26 cellular contexts compared by ENCODE assay signal in genomic region chrX:154991476-154991875, GRCh38. TPM values are rescaled to one million over a fixed set of nuclear protein-coding genes. Genes with fewer than 3 reads are reported as not detected.
DNase-seq lines count a peak whose midpoint lies in the region; ATAC-seq, FAIRE-seq and TF ChIP-seq lines count a peak whose summit lies in the region.
"Had no signal": no experiment of that assay in that cellular context is flagged by ENCODE, and none has a peak within 500 bp of the region (broad histone marks: within the 10 kb centered on the region; RNA-seq: fewer than 3 reads in every experiment).

No MANE protein-coding gene starts in this region.

- peak overlapping the region in 1 of 2 donors; percentile 78 for H3K27ac Mint-ChIP-seq in stimulated activated naive CD8-positive, alpha-beta T cell treated with anti-CD3 and anti-CD28 coated beads, Interleukin-15, amount 100 ng/mL, for 72 hours
- H3K27ac Mint-ChIP-seq: CD8-positive, alpha-beta memory T cell; H9; HFFc6 had no signal

- H3K79me2 ChIP-seq in GM12878 (ENCODE audit: control insufficient read depth, insufficient read depth, low read length) = no peaks in the 10 kb centered on the region

- WGBS in GM12878 (ENCODE audit: insufficient coverage, insufficient replicate concordance, low lambda C conversion rate, missing lambda C conversion rate) = 38% methylated on average over 1 of the region's 1 CpG

- FAIRE-seq in GM12892 (lab: Jason Lieb, UNC) = peak; percentile 80
- no peak for FAIRE-seq in GM12878 (lab: Jason Lieb, UNC)
- FAIRE-seq: G401.6, HepG2, K562 had no signal

- peaks cover 2% of the 10 kb centered on the region; the same call in 1 of the 2 replicates for H3K4me1 ChIP-seq in GM12878 (ENCODE audit: control insufficient read depth, insufficient read depth, low read length)
- H3K4me1 ChIP-seq: SJCRH30 had no signal

- peak overlapping the region; percentile 1; the same call in 1 of the 2 replicates for H3K4me2 ChIP-seq in GM12878 (ENCODE audit: control insufficient read depth, insufficient read depth)

- H3K36me3 Mint-ChIP-seq in activated T-cell treated with anti-CD3 and anti-CD28 coated beads, Interleukin-2, amount 50 U/mL, for 4 hours (ENCODE audit: insufficient read depth) = no peaks in the 10 kb centered on the region

- peak overlapping the region; percentile 70 for H3K27ac ChIP-seq in GM12878 (ENCODE audit: control insufficient read depth, insufficient read depth)
- H3K27ac ChIP-seq: C4-2B, GM23248, HL-60, SJCRH30 had no signal

- TF ChIP-seq RAD21 in GM12878 (IDR thresholded peaks at IDR 0.05; ENCODE audit: insufficient read depth, low read depth, low read length) = no peak

- H3K9me3 ChIP-seq in GM12878 (replicated peaks; ENCODE audit: control insufficient read depth, insufficient read depth, low read length) = no peaks in the 10 kb centered on the region
- H3K9me3 ChIP-seq: MG63, SJCRH30 had no signal

- POLR2A ChIA-PET in GM12878 (lab: Charles Lee) = interaction anchor here (3.9 kb wide), 1 partner anchor 36 kb away, joined by 32 read pairs; the partner anchor contains the start of gene FUNDC2

- no peak for DNase-seq in activated T-cell treated with anti-CD3 and anti-CD28 coated beads, Interleukin-2, amount 50 U/mL, for 4 hours
- DNase-seq in activated T-cell treated with anti-CD3 and anti-CD28 coated beads for 4 hours (no peak), GM12892 (ENCODE audit: insufficient read length) (no peak), GM12878 (ENCODE audit: low read depth, low spot score) (no peak), RKO (ENCODE audit: low spot score) (no peak), SHP77 (lab: John Stamatoyannopoulos, UW) (no peak)
- DNase-seq in stimulated activated naive CD8-positive, alpha-beta T cell treated with anti-CD3 and anti-CD28 coated beads, Interleukin-15, amount 100 ng/mL, for 72 hours = no peak
- DNase-seq: Calu3; CD8-positive, alpha-beta memory T cell; GM23248; H9; HFFc6; MG63; NCI-H1417; NCI-H1694 treated with DMSO at 0.1 percent for 48 hours; NCI-H2081 treated with DMSO at 0.1 percent for 48 hours; NCI-H2171 treated with DMSO at 0.1 percent for 48 hours; NCI-H524 treated with DMSO at 0.1 percent for 48 hours; NCI-H82; SJCRH30 had no signal

- intact Hi-C loops in GM12878 (cut with micrococcal nuclease; ENCODE audit: unreplicated experiment) = loop anchor here (1.0 kb wide), 1 partner anchor 35 kb away; the partner anchor contains the start of gene FUNDC2

- BruUV-seq in GM12878 (replicated peaks; lab: Mats Ljungman, UMichigan) = no TSS peak

- no peak for TF ChIP-seq POLR2A in GM12892 (IDR thresholded peaks at IDR 0.05; ENCODE audit: low read depth, low read length)
- TF ChIP-seq POLR2A in GM12878 (IDR thresholded peaks at IDR 0.05; ENCODE audit: low read depth, low read length) = no peak

- no peaks in the 10 kb centered on the region for H3K9me3 Mint-ChIP-seq in activated T-cell treated with anti-CD3 and anti-CD28 coated beads, Interleukin-2, amount 50 U/mL, for 4 hours
- H3K9me3 Mint-ChIP-seq in stimulated activated naive CD8-positive, alpha-beta T cell treated with anti-CD3 and anti-CD28 coated beads, Interleukin-15, amount 100 ng/mL, for 72 hours = no peaks in the 10 kb centered on the region
- H3K9me3 Mint-ChIP-seq: CD8-positive, alpha-beta memory T cell; HFFc6 had no signal

- no peak overlapping the region for H3K4me3 Mint-ChIP-seq in activated T-cell treated with anti-CD3 and anti-CD28 coated beads, Interleukin-2, amount 50 U/mL, for 4 hours
- peak overlapping the region in 1 of 2 donors; percentile 66 for H3K4me3 Mint-ChIP-seq in stimulated activated naive CD8-positive, alpha-beta T cell treated with anti-CD3 and anti-CD28 coated beads, Interleukin-15, amount 100 ng/mL, for 72 hours
- H3K4me3 Mint-ChIP-seq: CD8-positive, alpha-beta memory T cell; H9; HFFc6 had no signal

- H3K4me1 Mint-ChIP-seq in activated T-cell treated with anti-CD3 and anti-CD28 coated beads, Interleukin-2, amount 50 U/mL, for 4 hours (ENCODE audit: low read depth) = peaks cover 16% of the 10 kb centered on the region
- peaks cover 24% of the 10 kb centered on the region for H3K4me1 Mint-ChIP-seq in stimulated activated naive CD8-positive, alpha-beta T cell treated with anti-CD3 and anti-CD28 coated beads, Interleukin-15, amount 100 ng/mL, for 72 hours
- H3K4me1 Mint-ChIP-seq: H9 had no signal

- H3K27me3 ChIP-seq in GM12878 (replicated peaks in 1 of 2; ENCODE audit: control insufficient read depth in 2 of 2, insufficient read depth in 2 of 2, low read length in 1 of 2) = no peaks in the 10 kb centered on the region
- H3K27me3 ChIP-seq: MG63, SJCRH30 had no signal

- TF ChIP-seq EP300 in GM12878 (IDR thresholded peaks at IDR 0.05; ENCODE audit: borderline replicate concordance in 1 of 2, control insufficient read depth in 1 of 2, low read depth in 2 of 2, low read length in 2 of 2) = no peak

- H3K36me3 ChIP-seq in GM12878 (ENCODE audit: control insufficient read depth in 2 of 2, insufficient read depth in 2 of 2, low read length in 1 of 2) = no peaks in the 10 kb centered on the region
- H3K36me3 ChIP-seq: MG63, SJCRH30 had no signal

- no peak overlapping the region for H3K9ac ChIP-seq in GM12878 (ENCODE audit: control insufficient read depth, insufficient read depth, low read length)
- H3K9ac ChIP-seq: GM23248 had no signal

- in situ Hi-C loops in GM12878 (cut with MboI) = loop anchor here (5.0 kb wide), 1 partner anchor 36 kb away; the partner anchor contains the start of gene FUNDC2

- SMC1A ChIA-PET in GM12878 (lab: Charles Lee; ENCODE audit: uncharacterized antibody, unreplicated experiment) = interaction anchor here (0.8 to 12.7 kb wide), 4 partner anchors 8 to 66 kb away, joined by 4 to 145 read pairs (median 13); partner anchors contain the start of gene FUNDC2

- no peaks in the 10 kb centered on the region for H4K20me1 ChIP-seq in GM12878 (ENCODE audit: control insufficient read depth, insufficient read depth)

- TF ChIP-seq CTCF in GM12878 (IDR thresholded peaks at IDR 0.05 in 2 of 3, conservative IDR thresholded peaks at IDR 0.05 in 1 of 3; ENCODE audit: control insufficient read depth in 2 of 3, extremely low read depth in 1 of 3, insufficient read depth in 1 of 3, low read depth in 3 of 3, low read length in 3 of 3) = no peak

- H3K4me3 ChIP-seq in GM12878 = no peak overlapping the region
- H3K4me3 ChIP-seq: GM23248, K562, MG63, SJCRH30 had no signal

- RAD21 ChIA-PET in GM12878 (lab: Charles Lee; ENCODE audit: unreplicated experiment) = interaction anchor here (1.3 to 1.4 kb wide), 3 partner anchors 35 to 66 kb away, joined by 5 to 12 read pairs (median 7); partner anchors contain the start of gene FUNDC2

- ATAC-seq in activated T-cell treated with anti-CD3 and anti-CD28 coated beads, Interleukin-2, amount 50 U/mL, for 4 hours = peak; percentile 14 to 38
- peak; percentile 66 for ATAC-seq in GM12878
- ATAC-seq in stimulated activated naive CD8-positive, alpha-beta T cell treated with anti-CD3 and anti-CD28 coated beads, Interleukin-15, amount 100 ng/mL, for 72 hours = peak; percentile 55
- ATAC-seq: HepG2, K562, Panc1 had no signal

- peak overlapping the region; percentile 13; the same call in 1 of the 2 replicates for H2AFZ ChIP-seq in GM12878 (ENCODE audit: control insufficient read depth, low read depth, low read length)
- H2AFZ ChIP-seq: GM23248 had no signal

- CTCF ChIA-PET in GM12878 (lab: Yijun Ruan, JAX) = interaction anchor here (0.7 to 1.7 kb wide), 6 partner anchors 11 to 146 kb away, joined by 3 to 6 read pairs (median 4); partner anchors contain the start of gene F8

- no peaks in the 10 kb centered on the region for H3K27me3 Mint-ChIP-seq in activated T-cell treated with anti-CD3 and anti-CD28 coated beads, Interleukin-2, amount 50 U/mL, for 4 hours (ENCODE audit: low read depth)
- H3K27me3 Mint-ChIP-seq in stimulated activated naive CD8-positive, alpha-beta T cell treated with anti-CD3 and anti-CD28 coated beads, Interleukin-15, amount 100 ng/mL, for 72 hours = no peaks in the 10 kb centered on the region

RNA-seq across cellular contexts. Expression of gene F8, which starts 31.0 kb away (rescaled TPM):
- total RNA-seq in activated T-cell treated with anti-CD3 and anti-CD28 coated beads, Interleukin-2, amount 50 U/mL, for 4 hours = 1 to 10 TPM; 1.3 to 2.4 (median 1.5) TPM
- polyA plus RNA-seq in GM12892 (2012; ENCODE audit: missing spikeins) = 5.3 TPM
- total RNA-seq in GM12878 (2013; cell fraction: nucleolus; rRNA removed) = 5.2 and 5.9 TPM in 2 replicates
- total RNA-seq in GM12878 (2014; rRNA removed) (5.1 and 5.3 TPM in 2 replicates), GM12878 (2014; rRNA removed; fragmentation: Illumina TruSeq; extraction: Trizol) (3.8 and 4.8 TPM in 2 replicates), GM12878 (2021) (4.5 and 5.0 TPM in 2 replicates)
- polyA plus RNA-seq in GM12878 (2011; ENCODE audit: low read depth) = 2.8 TPM
- polyA plus RNA-seq in GM12878 (2011; rRNA removed) (8.1 and 11.9 TPM in 2 replicates), GM12878 (2014; fragmentation: Illumina TruSeq; extraction: Trizol) (6.4 and 7.4 TPM in 2 replicates), GM12878 (2014; fragmentation: Nextera tagmentation; extraction: Ambion mirVana) (1 to 10 TPM; 3.0 to 3.7 TPM), GM12878 (2014; rRNA removed) (4.1 and 4.9 TPM in 2 replicates), GM12878 (2016; fragmentation: Nextera tagmentation; extraction: Ambion mirVana) (1 to 10 TPM; 6.1 to 7.1 TPM)
- 5.7 and 6.6 TPM in 2 replicates for polyA plus RNA-seq in GM12878 (2011; cell fraction: cytosol; rRNA removed)
- 2.8 and 4.1 TPM in 2 replicates for polyA plus RNA-seq in GM12878 (2011; cell fraction: nucleus; rRNA removed)
- polyA plus RNA-seq in GM12878 (2012) = 3.9 and 5.7 TPM in 2 replicates
- polyA minus RNA-seq in GM12878 (2011; rRNA and poly(A)+ RNA removed) = 6.6 and 7.1 TPM in 2 replicates
- 1.3 and 1.8 TPM in 2 replicates for polyA minus RNA-seq in GM12878 (2011; cell fraction: cytosol; rRNA and poly(A)+ RNA removed)
- 2.4 and 2.5 TPM in 2 replicates for polyA minus RNA-seq in GM12878 (2011; cell fraction: nucleus; rRNA and poly(A)+ RNA removed)

RNA-seq across cellular contexts. Expression of gene FUNDC2, which starts 35.2 kb away (rescaled TPM):
- total RNA-seq in activated T-cell treated with anti-CD3 and anti-CD28 coated beads, Interleukin-2, amount 50 U/mL, for 4 hours = 100 to 1,000 TPM; 114 to 124 (median 116) TPM
- 130 TPM for polyA plus RNA-seq in GM12892 (2012; ENCODE audit: missing spikeins)
- 18.8 and 21.1 TPM in 2 replicates for total RNA-seq in GM12878 (2013; cell fraction: nucleolus; rRNA removed)
- total RNA-seq in GM12878 (2014; rRNA removed) = 70.5 and 89.0 TPM in 2 replicates
- total RNA-seq in GM12878 (2014; rRNA removed; fragmentation: Illumina TruSeq; extraction: Trizol) = 116 and 118 TPM in 2 replicates
- total RNA-seq in GM12878 (2021) = 105 and 106 TPM in 2 replicates
- 60.2 TPM for polyA plus RNA-seq in GM12878 (2011; ENCODE audit: low read depth)
- 353 and 397 TPM in 2 replicates for polyA plus RNA-seq in GM12878 (2011; rRNA removed)
- 234 and 319 TPM in 2 replicates for polyA plus RNA-seq in GM12878 (2011; cell fraction: cytosol; rRNA removed)
- 98.3 and 154 TPM in 2 replicates for polyA plus RNA-seq in GM12878 (2011; cell fraction: nucleus; rRNA removed)
- 68.1 and 85.7 TPM in 2 replicates for polyA plus RNA-seq in GM12878 (2012)
- 175 and 235 TPM in 2 replicates for polyA plus RNA-seq in GM12878 (2014; fragmentation: Illumina TruSeq; extraction: Trizol)
- 100 to 1,000 TPM; 232 to 285 TPM for polyA plus RNA-seq in GM12878 (2014; fragmentation: Nextera tagmentation; extraction: Ambion mirVana)
- 114 and 115 TPM in 2 replicates for polyA plus RNA-seq in GM12878 (2014; rRNA removed)
- polyA plus RNA-seq in GM12878 (2016; fragmentation: Nextera tagmentation; extraction: Ambion mirVana) = 100 to 1,000 TPM; 165 to 166 TPM
- polyA minus RNA-seq in GM12878 (2011; rRNA and poly(A)+ RNA removed) = 93.4 and 98.9 TPM in 2 replicates
- 14.0 and 20.4 TPM in 2 replicates for polyA minus RNA-seq in GM12878 (2011; cell fraction: cytosol; rRNA and poly(A)+ RNA removed)
- 19.3 and 23.0 TPM in 2 replicates for polyA minus RNA-seq in GM12878 (2011; cell fraction: nucleus; rRNA and poly(A)+ RNA removed)
